In the genomic region with DNA sequence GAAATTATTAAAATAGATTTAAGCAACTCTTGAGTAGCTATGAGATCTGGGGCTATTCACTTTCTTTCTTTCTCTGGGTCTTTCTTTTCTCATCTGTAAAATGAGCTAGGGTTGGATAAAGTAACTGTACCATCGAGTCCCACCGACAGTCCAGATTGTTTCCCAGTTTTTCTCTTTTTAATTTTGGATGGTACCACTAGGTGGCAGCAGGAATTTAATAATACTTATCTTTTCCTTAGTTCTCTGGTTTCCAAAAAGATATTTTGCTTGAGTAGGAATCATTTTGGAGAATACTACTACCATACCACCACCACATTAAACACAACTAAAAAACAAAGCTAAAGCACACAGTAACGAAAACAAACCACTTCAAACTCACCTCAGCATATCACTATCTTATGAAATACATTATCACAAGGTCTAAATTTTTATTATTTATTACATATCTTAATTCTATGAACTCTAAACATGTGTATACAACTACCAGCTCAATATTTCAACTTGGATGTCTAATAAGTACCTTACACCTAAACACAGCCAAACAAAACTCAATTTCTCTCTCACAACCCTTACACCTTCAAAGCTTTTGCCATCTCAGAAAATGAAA, we compare ENCODE assay signal across 8 cellular contexts.
DNase-seq lines count a peak whose midpoint lies in the region; TF ChIP-seq lines count a peak whose summit lies in the region.

No MANE protein-coding gene starts in this region.

- H3K36me3 Mint-ChIP-seq in MCF 10A (ENCODE audit: insufficient read depth, unreplicated experiment): no peaks in the 10 kb centered on the region
- H3K36me3 Mint-ChIP-seq in nephron (ENCODE audit: low read depth): no peaks in the 10 kb centered on the region
- H3K36me3 Mint-ChIP-seq in activated T-helper 1 cell treated with anti-CD3 and anti-CD28 coated beads, Interleukin-12 subunit alpha, Interleukin-12 subunit beta, Interleukin-2, Interleukin-4 antibody, amounts not matched to agents 30 ng/mL and 10 ng/mL and 1 ng/mL, durations not matched to agents 14 hours and 24 hours and 36 hours (ENCODE audit: low read depth): no peaks in the 10 kb centered on the region

- CTCF ChIA-PET in MCF 10A (lab: Yijun Ruan, JAX): interaction anchor here (0.5 to 3.8 kb wide), 60 partner anchors 8 to 1794 kb away, joined by 3 to 46 read pairs (median 4); no protein-coding TSS in a partner anchor

- POLR2A ChIA-PET in MCF 10A (lab: Yijun Ruan, JAX): interaction anchor here (1.0 to 1.9 kb wide), 3 partner anchors 10 to 890 kb away, joined by 3 to 5 read pairs (median 4); a partner anchor contains a TSS

- H3K4me1 Mint-ChIP-seq in MCF 10A (ENCODE audit: insufficient read depth, unreplicated experiment) (peaks cover 8% of the 10 kb centered on the region), nephron (no peaks in the 10 kb centered on the region)
- no peaks in the 10 kb centered on the region for H3K4me1 Mint-ChIP-seq in activated T-helper 1 cell treated with anti-CD3 and anti-CD28 coated beads, Interleukin-12 subunit alpha, Interleukin-12 subunit beta, Interleukin-2, Interleukin-4 antibody, amounts not matched to agents 30 ng/mL and 10 ng/mL and 1 ng/mL, durations not matched to agents 14 hours and 24 hours and 36 hours (ENCODE audit: low read depth)

- H3K27ac Mint-ChIP-seq in MCF 10A (ENCODE audit: low read depth, unreplicated experiment) (no peak overlapping the region), nephron (no peak overlapping the region)
- no peak overlapping the region for H3K27ac Mint-ChIP-seq in activated T-helper 1 cell treated with anti-CD3 and anti-CD28 coated beads, Interleukin-12 subunit alpha, Interleukin-12 subunit beta, Interleukin-2, Interleukin-4 antibody, amounts not matched to agents 30 ng/mL and 10 ng/mL and 1 ng/mL, durations not matched to agents 14 hours and 24 hours and 36 hours

- DNase-seq in Daoy (ENCODE audit: low read depth): peak; percentile 16
- DNase-seq in MCF 10A (ENCODE audit: unreplicated experiment): peak; percentile 47
- DNase-seq in mesenteric fat pad (ENCODE audit: low spot score): no peak
- no peak for DNase-seq in activated T-helper 1 cell treated with anti-CD3 and anti-CD28 coated beads, Interleukin-12 subunit alpha, Interleukin-12 subunit beta, Interleukin-2, Interleukin-4 antibody, amounts not matched to agents 30 ng/mL and 10 ng/mL and 1 ng/mL, durations not matched to agents 14 hours and 24 hours and 36 hours (ENCODE audit: low spot score)
- DNase-seq in NCI-H128 (lab: John Stamatoyannopoulos, UW; ENCODE audit: unreplicated experiment): no peak
- DNase-seq in stimulated activated CD4-positive, alpha-beta T cell treated with anti-CD3 and anti-CD28 coated beads, Interleukin-4, amount 100 ng/mL, for 24 hours: no peak

- intact Hi-C loops in MCF 10A (cut with micrococcal nuclease): loop anchor here (1.0 to 10.0 kb wide), 4 partner anchors 709 to 1738 kb away; no protein-coding TSS in a partner anchor
- intact Hi-C loops in activated T-helper 1 cell treated with anti-CD3 and anti-CD28 coated beads, Interleukin-12 subunit alpha, Interleukin-12 subunit beta, Interleukin-2, Interleukin-4 antibody, amounts not matched to agents 30 ng/mL and 10 ng/mL and 1 ng/mL, durations not matched to agents 14 hours and 24 hours and 36 hours (cut with micrococcal nuclease): no loop called here

- peaks cover 7% of the 10 kb centered on the region for H3K9me3 Mint-ChIP-seq in MCF 10A (ENCODE audit: unreplicated experiment)
- H3K9me3 Mint-ChIP-seq in nephron: no peaks in the 10 kb centered on the region
- H3K9me3 Mint-ChIP-seq in activated T-helper 1 cell treated with anti-CD3 and anti-CD28 coated beads, Interleukin-12 subunit alpha, Interleukin-12 subunit beta, Interleukin-2, Interleukin-4 antibody, amounts not matched to agents 30 ng/mL and 10 ng/mL and 1 ng/mL, durations not matched to agents 14 hours and 24 hours and 36 hours: peaks cover 5% of the 10 kb centered on the region

- H3K4me3 Mint-ChIP-seq in MCF 10A (ENCODE audit: unreplicated experiment) (no peak overlapping the region), nephron (no peak overlapping the region)
- no peak overlapping the region for H3K4me3 Mint-ChIP-seq in activated T-helper 1 cell treated with anti-CD3 and anti-CD28 coated beads, Interleukin-12 subunit alpha, Interleukin-12 subunit beta, Interleukin-2, Interleukin-4 antibody, amounts not matched to agents 30 ng/mL and 10 ng/mL and 1 ng/mL, durations not matched to agents 14 hours and 24 hours and 36 hours

- peak; percentile 60 for TF ChIP-seq CTCF in LNCAP (IDR thresholded peaks at IDR 0.05)
- peak; percentile 69 for TF ChIP-seq CTCF in MCF 10A (IDR thresholded peaks at IDR 0.05; ENCODE audit: unreplicated experiment)
- peak; percentile 38 to 68 (median 52) for TF ChIP-seq CTCF in nephron (IDR thresholded peaks at IDR 0.05; ENCODE audit: unreplicated experiment in 3 of 3)

- H3K27me3 Mint-ChIP-seq in MCF 10A (ENCODE audit: insufficient read depth, unreplicated experiment) (no peaks in the 10 kb centered on the region), nephron (ENCODE audit: low read depth) (no peaks in the 10 kb centered on the region)
- H3K27me3 Mint-ChIP-seq in activated T-helper 1 cell treated with anti-CD3 and anti-CD28 coated beads, Interleukin-12 subunit alpha, Interleukin-12 subunit beta, Interleukin-2, Interleukin-4 antibody, amounts not matched to agents 30 ng/mL and 10 ng/mL and 1 ng/mL, durations not matched to agents 14 hours and 24 hours and 36 hours (ENCODE audit: insufficient read depth): no peaks in the 10 kb centered on the region

- BruUV-seq in MCF 10A (replicated peaks; lab: Mats Ljungman, UMichigan): no TSS peak

Comparison
In these comparisons a context has a peak if more than half of its experiments do, and no peak if none do; other contexts are left out.
1. DNase-seq: peak in Daoy (single experiment) and MCF 10A (single experiment); none in mesenteric fat pad (single experiment), activated T-helper 1 cell treated with anti-CD3 and anti-CD28 coated beads, Interleukin-12 subunit alpha, Interleukin-12 subunit beta, Interleukin-2, Interleukin-4 antibody, amounts not matched to agents 30 ng/mL and 10 ng/mL and 1 ng/mL, durations not matched to agents 14 hours and 24 hours and 36 hours (single experiment), NCI-H128 (single experiment) and stimulated activated CD4-positive, alpha-beta T cell treated with anti-CD3 and anti-CD28 coated beads, Interleukin-4, amount 100 ng/mL, for 24 hours (single experiment).
2. Peak in every context shown above with its lines, with median percentiles within 50 percentile points of each other: CTCF ChIP-seq.